ENCODE assay signal across 1 cellular context in the genomic region with DNA sequence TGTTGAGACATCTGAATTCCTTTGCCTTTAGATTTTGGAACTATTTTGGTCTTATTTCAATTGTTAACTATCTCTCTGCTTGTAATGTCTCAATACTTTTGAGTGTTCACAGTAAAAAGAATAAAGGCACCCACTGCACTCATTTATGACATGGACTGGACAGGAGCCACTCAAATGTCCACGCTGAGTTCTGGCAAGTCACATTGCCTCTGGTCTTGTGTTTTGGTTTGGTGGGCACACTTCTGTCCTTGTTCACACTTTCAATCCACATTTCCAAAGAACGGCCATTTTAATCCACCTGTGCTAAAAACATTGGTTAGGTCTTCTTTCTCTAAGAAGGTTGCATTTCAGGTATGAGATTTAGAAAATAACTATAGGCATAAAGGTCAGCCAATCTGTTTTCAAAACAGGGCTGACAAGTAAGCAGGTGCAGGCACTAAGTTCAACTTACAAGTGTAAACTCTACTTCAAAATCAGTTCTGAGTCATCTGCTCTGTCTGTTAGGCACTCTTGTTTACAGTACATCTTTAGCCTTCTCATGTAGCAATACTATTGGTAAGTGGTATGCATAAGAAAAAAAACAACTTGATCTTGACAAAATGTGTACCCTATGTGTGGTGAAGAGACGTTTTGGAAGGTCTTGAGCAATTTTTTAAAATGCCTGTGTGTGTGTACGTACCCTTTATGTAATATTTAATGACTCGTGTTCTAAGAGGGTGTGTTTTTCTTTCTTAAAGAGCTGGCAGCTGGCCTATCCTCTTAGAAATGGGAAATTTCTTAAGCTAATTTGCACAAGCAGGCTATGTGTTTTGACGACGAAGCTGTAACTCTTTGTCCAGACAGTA.
TF ChIP-seq lines count a peak whose summit lies in the region.

No MANE protein-coding gene starts in this region.

TF ChIP-seq in IMR-90, 13 proteins besides CTCF, POLR2A, EP300 and RAD21 (continued from another document):
- TF ChIP-seq ELK1 (IDR thresholded peaks at IDR 0.05; ENCODE audit: borderline replicate concordance, low read depth, low read length) (no peak), MAZ (IDR thresholded peaks at IDR 0.05; ENCODE audit: borderline replicate concordance, low read depth, low read length) (no peak), SMC3 (IDR thresholded peaks at IDR 0.05; ENCODE audit: low read depth, low read length) (no peak), BHLHE40 (IDR thresholded peaks at IDR 0.05; ENCODE audit: low read depth, low read length) (peak; percentile 65; the same call in 1 of the 2 replicates)
TF ChIP-seq in IMR-90: peak in this region for 4.
